In genomic region chrX:40877869-40878268, GRCh38 we compare ENCODE assay signal across 1 cellular context.
TF ChIP-seq lines count a peak whose summit lies in the region.

No MANE protein-coding gene starts in this region.

TF ChIP-seq in H1, 55 proteins besides CTCF, POLR2A, EP300 and RAD21 (continued from another document):
- TF ChIP-seq CEBPB (IDR thresholded peaks at IDR 0.05; ENCODE audit: low read depth, low read length) = no peak
- no peak for TF ChIP-seq SP2 (IDR thresholded peaks at IDR 0.05; ENCODE audit: low read length)
- TF ChIP-seq, protein P1, sequence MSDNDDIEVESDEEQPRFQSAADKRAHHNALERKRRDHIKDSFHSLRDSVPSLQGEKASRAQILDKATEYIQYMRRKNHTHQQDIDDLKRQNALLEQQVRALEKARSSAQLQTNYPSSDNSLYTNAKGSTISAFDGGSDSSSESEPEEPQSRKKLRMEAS (IDR thresholded peaks at IDR 0.05) = no peak
- no peak for TF ChIP-seq EGR1 (IDR thresholded peaks at IDR 0.05; ENCODE audit: borderline replicate concordance, low read depth, low read length)
- TF ChIP-seq CBX8 (IDR thresholded peaks at IDR 0.05; ENCODE audit: borderline replicate concordance, low read depth, low read length) = no peak
- no peak for TF ChIP-seq NRF1 (IDR thresholded peaks at IDR 0.05; ENCODE audit: low read depth, low read length)
- TF ChIP-seq GTF2F1 (IDR thresholded peaks at IDR 0.05; ENCODE audit: borderline replicate concordance, low read depth, low read length) = no peak
